In genomic region chr17:82494236-82495055, GRCh38 we compare ENCODE assay signal across 8 cellular contexts. TPM values are rescaled to one million over a fixed set of nuclear protein-coding genes. Genes with fewer than 3 reads are reported as not detected.
DNase-seq lines count a peak whose midpoint lies in the region; ATAC-seq and FAIRE-seq lines count a peak whose summit lies in the region.

No MANE protein-coding gene starts in this region.

- DNase-seq in NCI-H510A treated with DMSO at 0.1 percent for 48 hours (lab: John Stamatoyannopoulos, UW) (peak; percentile 85), cerebellum (ENCODE audit: low spot score) (peak; percentile 83), kidney glomerular epithelial cell (lab: John Stamatoyannopoulos, UW) (peak; percentile 93)
- peak; percentile 80 to 82 for DNase-seq in activated CD4-positive, alpha-beta T cell treated with anti-CD3 and anti-CD28 coated beads for 24 hours (ENCODE audit: low read depth in 2 of 2)
- DNase-seq in stimulated activated CD4-positive, alpha-beta T cell treated with anti-CD3 and anti-CD28 coated beads, Interleukin-1b, Interleukin-23, amount 100 ng/mL, for 4 hours (ENCODE audit: low read depth in 2 of 2): peak; percentile 77 to 82

- ATAC-seq in GM18520 (IDR thresholded peaks at IDR 0.05; ENCODE audit: unreplicated experiment) (peak; percentile 35), HG03342 (IDR thresholded peaks at IDR 0.05; ENCODE audit: unreplicated experiment) (peak; percentile 46)

- FAIRE-seq in A204.1 (lab: Jason Lieb, UNC): peak; percentile 96

RNA-seq across cellular contexts. Expression of gene FOXK2, which starts 25.1 kb away (rescaled TPM):
- total RNA-seq in cerebellum: 43.5 TPM

RNA-seq across cellular contexts. Expression of gene NARF, which starts 35.9 kb away (rescaled TPM):
- total RNA-seq in cerebellum: 67.9 TPM

RNA-seq across cellular contexts. Expression of gene CYBC1, which starts 43.9 kb away (rescaled TPM):
- 32.2 TPM for total RNA-seq in cerebellum

Comparison
In these comparisons a context has a peak if more than half of its experiments do, and no peak if none do; other contexts are left out.
1. Peak in every context shown above with its lines: DNase-seq and ATAC-seq.